In genomic region chr4:53591372-53591892, GRCh38 we compare ENCODE assay signal across 7 cellular contexts. TPM values are rescaled to one million over a fixed set of nuclear protein-coding genes. Genes with fewer than 3 reads are reported as not detected.
A peak's percentile ranks its signal among the peaks of the same experiment; 100 is the strongest.
DNase-seq lines count a peak whose midpoint lies in the region; ATAC-seq lines count a peak whose summit lies in the region.

Gene LNX1, minus strand, starts transcription at chr4:53591486. Its CDS starts 17,484 bp downstream, at chr4:53574002.

- no peak for ATAC-seq in stimulated activated memory B cell treated with anti-CD40 and anti-IgM and Interleukin-4, amounts not matched to agents 10 μg/mL and 1 μg/mL and 100 μg/mL, for 72 hours
- ATAC-seq in GM18520 (IDR thresholded peaks at IDR 0.05; ENCODE audit: unreplicated experiment): no peak

- no peak within 1 kb of the TSS for H3K27ac Mint-ChIP-seq in stimulated activated memory B cell treated with anti-CD40 and anti-IgM and Interleukin-4, amounts not matched to agents 10 μg/mL and 1 μg/mL and 100 μg/mL, for 72 hours

- peaks cover 58% of the 10 kb centered on the region for H3K27me3 Mint-ChIP-seq in stimulated activated memory B cell treated with anti-CD40 and anti-IgM and Interleukin-4, amounts not matched to agents 10 μg/mL and 1 μg/mL and 100 μg/mL, for 72 hours

- peaks cover 8% of the 10 kb centered on the region for H3K4me1 Mint-ChIP-seq in stimulated activated memory B cell treated with anti-CD40 and anti-IgM and Interleukin-4, amounts not matched to agents 10 μg/mL and 1 μg/mL and 100 μg/mL, for 72 hours

- peak within 1 kb of the TSS; percentile 91; the same call in 1 of the 2 replicates for H3K27ac ChIP-seq in HUES64 (ENCODE audit: low read depth, low read length)

- H3K36me3 ChIP-seq in HUES64 (ENCODE audit: insufficient read depth, low read length): no peaks in the 10 kb centered on the region

- no peaks in the 10 kb centered on the region for H3K36me3 Mint-ChIP-seq in stimulated activated memory B cell treated with anti-CD40 and anti-IgM and Interleukin-4, amounts not matched to agents 10 μg/mL and 1 μg/mL and 100 μg/mL, for 72 hours

- peak; percentile 11 for DNase-seq in RPMI8226
- DNase-seq in NCI-H1105 (lab: John Stamatoyannopoulos, UW): no peak
- DNase-seq in cortex of kidney (lab: John Stamatoyannopoulos, UW): no peak

- 44% methylated on average over 13 of the region's 13 CpGs for WGBS in HUES64

- peak within 1 kb of the TSS; percentile 41 for H3K9ac ChIP-seq in HUES64 (ENCODE audit: low read depth, low read length)

- peak within 1 kb of the TSS; percentile 55 for H3K4me3 Mint-ChIP-seq in stimulated activated memory B cell treated with anti-CD40 and anti-IgM and Interleukin-4, amounts not matched to agents 10 μg/mL and 1 μg/mL and 100 μg/mL, for 72 hours

- H3K9me3 Mint-ChIP-seq in stimulated activated memory B cell treated with anti-CD40 and anti-IgM and Interleukin-4, amounts not matched to agents 10 μg/mL and 1 μg/mL and 100 μg/mL, for 72 hours: no peaks in the 10 kb centered on the region

- H3K4me3 ChIP-seq in HUES64 (ENCODE audit: low read length) (peak within 1 kb of the TSS; percentile 56), iPS-18c (ENCODE audit: insufficient read depth, low read depth, low read length) (peak within 1 kb of the TSS; percentile 46; the same call in 1 of the 2 replicates)

- H3K4me1 ChIP-seq in HUES64 (ENCODE audit: insufficient read depth, low read length): peaks cover 49% of the 10 kb centered on the region

- H3K9me3 ChIP-seq in HUES64 (ENCODE audit: insufficient read depth, low read depth, low read length) (no peaks in the 10 kb centered on the region), iPS-18c (ENCODE audit: control insufficient read depth, insufficient read depth, low read length) (no peaks in the 10 kb centered on the region)

- H3K27me3 ChIP-seq in HUES64 (ENCODE audit: insufficient read depth, low read length): no peaks in the 10 kb centered on the region

RNA-seq across cellular contexts. Expression of gene LNX1, which starts in this region (rescaled TPM):
- 0.90 TPM for polyA plus RNA-seq in HUES64 (2013, experiment 1 of 2)
- 1.5 TPM for polyA plus RNA-seq in HUES64 (2013, experiment 2 of 2)
